In the genomic region with DNA sequence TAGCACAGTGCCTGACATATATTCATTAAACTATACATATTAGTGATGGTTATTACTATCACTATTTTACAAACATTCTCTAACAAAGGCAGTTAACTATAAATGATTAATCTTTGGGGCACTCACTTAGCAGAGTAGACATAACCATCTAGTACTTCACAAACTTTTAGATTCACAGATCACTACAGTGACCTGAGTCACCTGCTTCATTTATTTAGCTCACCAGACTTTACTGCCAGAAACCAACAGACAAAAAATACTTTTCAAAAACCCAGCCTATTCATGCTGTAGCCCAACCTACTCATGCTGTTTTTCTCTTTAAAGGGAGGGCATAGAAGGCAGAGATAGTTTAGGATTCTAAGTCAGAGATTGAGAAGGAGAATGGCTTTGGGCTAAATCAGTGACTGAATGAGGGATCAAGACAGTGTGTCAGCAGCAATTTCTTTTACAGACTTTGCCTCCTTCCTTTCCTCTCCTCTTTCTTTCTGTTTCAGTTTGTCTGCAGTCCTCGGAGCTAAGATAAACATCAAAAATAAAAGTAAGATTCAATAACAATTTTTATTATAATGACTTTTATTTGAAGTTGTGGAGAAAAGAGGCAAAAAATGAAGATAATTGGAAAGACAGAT, we compare ENCODE assay signal across 12 cellular contexts. TPM values are rescaled to one million over a fixed set of nuclear protein-coding genes. Genes with fewer than 3 reads are reported as not detected.
DNase-seq lines count a peak whose midpoint lies in the region; ATAC-seq and TF ChIP-seq lines count a peak whose summit lies in the region.
"Had no signal": no experiment of that assay in that cellular context is flagged by ENCODE, and none has a peak within 500 bp of the region (broad histone marks: within the 10 kb centered on the region; RNA-seq: fewer than 3 reads in every experiment).

No MANE protein-coding gene starts in this region.

- no peaks in the 10 kb centered on the region for H3K9me3 Mint-ChIP-seq in activated CD8-positive, alpha-beta memory T cell treated with anti-CD3 and anti-CD28 coated beads, Interleukin-2, amount 10 ng/mL, durations not matched to agents 7 days and 5 days (ENCODE audit: low read depth)
- no peaks in the 10 kb centered on the region for H3K9me3 Mint-ChIP-seq in immature natural killer cell
- peaks cover 0 to 3% of the 10 kb centered on the region in 2 donors for H3K9me3 Mint-ChIP-seq in stimulated activated naive B cell treated with anti-CD40 and anti-IgM and Interleukin-4, amounts not matched to agents 10 μg/mL and 1 μg/mL and 100 μg/mL, for 72 hours

- peak overlapping the region; percentile 64 for H3K27ac Mint-ChIP-seq in activated CD8-positive, alpha-beta memory T cell treated with anti-CD3 and anti-CD28 coated beads, Interleukin-2, amount 10 ng/mL, durations not matched to agents 7 days and 5 days
- no peak overlapping the region for H3K27ac Mint-ChIP-seq in immature natural killer cell
- no peak overlapping the region for H3K27ac Mint-ChIP-seq in stimulated activated naive B cell treated with anti-CD40 and anti-IgM and Interleukin-4, amounts not matched to agents 10 μg/mL and 1 μg/mL and 100 μg/mL, for 72 hours

- intact Hi-C loops in upper lobe of right lung (cut with DNase I), result no loop called here

- 0 to 14% methylated on average over 1 of the region's 1 CpG for WGBS in gastroesophageal sphincter (ENCODE audit: low coverage in 1 of 2), 2 donors

- TF ChIP-seq CTCF in OCI-LY3 (IDR thresholded peaks at IDR 0.05; ENCODE audit: low read depth, low read length) (no peak), gastroesophageal sphincter (IDR thresholded peaks at IDR 0.05) (no peak), upper lobe of right lung (IDR thresholded peaks at IDR 0.05) (no peak)

- H3K36me3 ChIP-seq in OCI-LY3 (replicated peaks; ENCODE audit: low read depth, low read length), result no peaks in the 10 kb centered on the region
- no peaks in the 10 kb centered on the region for H3K36me3 ChIP-seq in gastroesophageal sphincter
- no peaks in the 10 kb centered on the region for H3K36me3 ChIP-seq in upper lobe of right lung
- H3K36me3 ChIP-seq: stomach had no signal

- peak overlapping the region; percentile 90 for H2AFZ ChIP-seq in OCI-LY3 (ENCODE audit: low read depth, low read length)

- CTCF ChIA-PET in activated CD8-positive, alpha-beta memory T cell treated with anti-CD3 and anti-CD28 coated beads, Interleukin-2, amount 10 ng/mL, durations not matched to agents 7 days and 5 days (lab: Charles Lee), result no interaction called here

- peaks cover 7% of the 10 kb centered on the region for H3K4me1 Mint-ChIP-seq in activated CD8-positive, alpha-beta memory T cell treated with anti-CD3 and anti-CD28 coated beads, Interleukin-2, amount 10 ng/mL, durations not matched to agents 7 days and 5 days
- no peaks in the 10 kb centered on the region for H3K4me1 Mint-ChIP-seq in immature natural killer cell
- no peaks in the 10 kb centered on the region for H3K4me1 Mint-ChIP-seq in stimulated activated naive B cell treated with anti-CD40 and anti-IgM and Interleukin-4, amounts not matched to agents 10 μg/mL and 1 μg/mL and 100 μg/mL, for 72 hours

- DNase-seq in activated CD8-positive, alpha-beta memory T cell treated with anti-CD3 and anti-CD28 coated beads, Interleukin-2, amount 10 ng/mL, durations not matched to agents 7 days and 5 days, result no peak
- no peak for DNase-seq in activated CD8-positive, alpha-beta memory T cell treated with anti-CD3 and anti-CD28 coated beads, Interleukin-2, amount 50 U/mL, for 4 hours
- no peak for DNase-seq in upper lobe of right lung
- no peak for DNase-seq in immature natural killer cell
- DNase-seq in stimulated activated naive B cell treated with anti-CD40 and anti-IgM and Interleukin-4, amounts not matched to agents 10 μg/mL and 1 μg/mL and 100 μg/mL, for 72 hours, result no peak
- DNase-seq: 8988T, activated gamma-delta T cell, stomach had no signal

- H3K27me3 Mint-ChIP-seq in activated CD8-positive, alpha-beta memory T cell treated with anti-CD3 and anti-CD28 coated beads, Interleukin-2, amount 10 ng/mL, durations not matched to agents 7 days and 5 days, result peaks cover 23% of the 10 kb centered on the region
- peaks cover 0 to 13% (median 0%) of the 10 kb centered on the region in 3 donors for H3K27me3 Mint-ChIP-seq in immature natural killer cell (ENCODE audit: low read depth in 3 of 3)
- H3K27me3 Mint-ChIP-seq in stimulated activated naive B cell treated with anti-CD40 and anti-IgM and Interleukin-4, amounts not matched to agents 10 μg/mL and 1 μg/mL and 100 μg/mL, for 72 hours, result peaks cover 0 to 15% of the 10 kb centered on the region in 2 donors

- no peak for ATAC-seq in activated CD8-positive, alpha-beta memory T cell treated with anti-CD3 and anti-CD28 coated beads, Interleukin-2, amount 10 ng/mL, durations not matched to agents 7 days and 5 days
- ATAC-seq in gastroesophageal sphincter (no peak), upper lobe of right lung (no peak), HG02588 (IDR thresholded peaks at IDR 0.05; ENCODE audit: unreplicated experiment) (no peak)
- ATAC-seq in stimulated activated naive B cell treated with anti-CD40 and anti-IgM and Interleukin-4, amounts not matched to agents 10 μg/mL and 1 μg/mL and 100 μg/mL, for 72 hours (replicated peaks), result no peak

- no peak for TF ChIP-seq POLR2A in gastroesophageal sphincter (IDR thresholded peaks at IDR 0.05)

- no peaks in the 10 kb centered on the region for H4K20me1 ChIP-seq in OCI-LY3 (ENCODE audit: insufficient read depth, low read length)

- TF ChIP-seq EP300 in gastroesophageal sphincter (IDR thresholded peaks at IDR 0.05), result no peak

- H3K36me3 Mint-ChIP-seq in activated CD8-positive, alpha-beta memory T cell treated with anti-CD3 and anti-CD28 coated beads, Interleukin-2, amount 10 ng/mL, durations not matched to agents 7 days and 5 days, result peaks cover 2% of the 10 kb centered on the region
- no peaks in the 10 kb centered on the region for H3K36me3 Mint-ChIP-seq in immature natural killer cell
- no peaks in the 10 kb centered on the region for H3K36me3 Mint-ChIP-seq in stimulated activated naive B cell treated with anti-CD40 and anti-IgM and Interleukin-4, amounts not matched to agents 10 μg/mL and 1 μg/mL and 100 μg/mL, for 72 hours

- H3K9ac ChIP-seq in OCI-LY3 (ENCODE audit: low read length), result peak overlapping the region; percentile 8; the same call in 1 of the 2 replicates

- peak overlapping the region; percentile 48 for H3K4me3 Mint-ChIP-seq in activated CD8-positive, alpha-beta memory T cell treated with anti-CD3 and anti-CD28 coated beads, Interleukin-2, amount 10 ng/mL, durations not matched to agents 7 days and 5 days
- H3K4me3 Mint-ChIP-seq in immature natural killer cell, result no peak overlapping the region
- H3K4me3 Mint-ChIP-seq in stimulated activated naive B cell treated with anti-CD40 and anti-IgM and Interleukin-4, amounts not matched to agents 10 μg/mL and 1 μg/mL and 100 μg/mL, for 72 hours, result no peak overlapping the region

- no peaks in the 10 kb centered on the region for H3K79me2 ChIP-seq in OCI-LY3 (ENCODE audit: low read length)

- no peak overlapping the region for H3K27ac ChIP-seq in OCI-LY3 (ENCODE audit: low read length)
- peak overlapping the region; percentile 73 to 77 (median 74) for H3K27ac ChIP-seq in gastroesophageal sphincter
- peak overlapping the region; percentile 27 for H3K27ac ChIP-seq in upper lobe of right lung
- H3K27ac ChIP-seq: VCaP had no signal

- H3K4me1 ChIP-seq in OCI-LY3 (ENCODE audit: low read length), result peaks cover 8% of the 10 kb centered on the region
- H3K4me1 ChIP-seq in gastroesophageal sphincter, result peaks cover 0 to 54% (median 8%) of the 10 kb centered on the region in 3 donors
- H3K4me1 ChIP-seq in upper lobe of right lung, result no peaks in the 10 kb centered on the region

- H3K4me2 ChIP-seq in OCI-LY3 (ENCODE audit: low read length), result peak overlapping the region; percentile 68

- no peaks in the 10 kb centered on the region for H3K9me3 ChIP-seq in OCI-LY3 (ENCODE audit: insufficient read depth, low read length)
- no peaks in the 10 kb centered on the region for H3K9me3 ChIP-seq in gastroesophageal sphincter
- H3K9me3 ChIP-seq in upper lobe of right lung, result no peaks in the 10 kb centered on the region
- H3K9me3 ChIP-seq: stomach had no signal

- H3K27me3 ChIP-seq in OCI-LY3 (ENCODE audit: low read depth, low read length) (no peaks in the 10 kb centered on the region), gastroesophageal sphincter (no peaks in the 10 kb centered on the region), upper lobe of right lung (no peaks in the 10 kb centered on the region)
- H3K27me3 ChIP-seq: stomach had no signal

- H3K4me3 ChIP-seq in OCI-LY3 (ENCODE audit: low read length) (peak overlapping the region; percentile 60), gastroesophageal sphincter (peak overlapping the region; percentile 28 to 38), upper lobe of right lung (peak overlapping the region; percentile 14)
- H3K4me3 ChIP-seq: stomach had no signal

RNA-seq across cellular contexts. Expression of a gene that starts 34.7 kb away (rescaled TPM):
- under 1 TPM in 1 of 2 experiments, not detected in 1; 0.18 TPM for total RNA-seq in activated CD8-positive, alpha-beta memory T cell treated with anti-CD3 and anti-CD28 coated beads, Interleukin-2, amount 10 ng/mL, durations not matched to agents 7 days and 5 days
- 100 to 1,000 TPM; 126 to 358 (median 212) TPM for total RNA-seq in gastroesophageal sphincter
- 58.0 TPM for total RNA-seq in upper lobe of right lung
- polyA plus RNA-seq in immature natural killer cell, result 1 to 10 TPM; 1.1 to 2.2 (median 1.3) TPM

Comparison
In these comparisons a context has a peak if more than half of its experiments do, and no peak if none do; other contexts are left out.
1. RNA of a gene that starts 34.7 kb away (total RNA-seq): 126 to 358 TPM in gastroesophageal sphincter and 58.0 TPM in upper lobe of right lung (single experiment); 0.18 TPM in activated CD8-positive, alpha-beta memory T cell treated with anti-CD3 and anti-CD28 coated beads, Interleukin-2, amount 10 ng/mL, durations not matched to agents 7 days and 5 days; every median in the first group is over 10 times any median in the second.
2. Peak in every context shown above with its lines, with median percentiles within 50 percentile points of each other: H3K4me3 ChIP-seq.